In genomic region chr11:128290106-128290840, GRCh38 we compare ENCODE assay signal across 8 cellular contexts.
DNase-seq lines count a peak whose midpoint lies in the region; ATAC-seq, FAIRE-seq and TF ChIP-seq lines count a peak whose summit lies in the region.

No MANE protein-coding gene starts in this region.

- peaks cover 4% of the 10 kb centered on the region for H3K4me1 ChIP-seq in mammary epithelial cell (ENCODE audit: insufficient read depth, low read length)

- H3K4me2 ChIP-seq in mammary epithelial cell (ENCODE audit: insufficient read depth, low read depth, low read length): no peak overlapping the region

- dilution Hi-C loops in mammary epithelial cell (cut with HindIII; ENCODE audit: low sequenced_read_pairs): no loop called here

- H3K27me3 ChIP-seq in mammary epithelial cell (ENCODE audit: insufficient read depth, low read length): no peaks in the 10 kb centered on the region

- WGBS in mammary epithelial cell (ENCODE audit: low coverage, missing lambda C conversion rate): 25% methylated on average over 15 of the region's 16 CpGs

- H3K27ac ChIP-seq in VCaP: no peak overlapping the region
- no peak overlapping the region for H3K27ac ChIP-seq in mammary epithelial cell (ENCODE audit: insufficient read depth, low read depth, low read length)

- CTCF ChIA-PET in mammary epithelial cell (lab: Charles Lee; ENCODE audit: low non-redundant PET): interaction anchor here (0.6 to 1.0 kb wide), 2 partner anchors 109 to 342 kb away, joined by 5 to 6 read pairs; no protein-coding TSS in a partner anchor

- no peaks in the 10 kb centered on the region for H3K36me3 ChIP-seq in mammary epithelial cell (ENCODE audit: insufficient read depth, low read length)

- peak; percentile 94 for TF ChIP-seq CTCF in VCaP (conservative IDR thresholded peaks at IDR 0.05)
- TF ChIP-seq CTCF in mammary epithelial cell (conservative IDR thresholded peaks at IDR 0.05 in 1 of 2, IDR thresholded peaks at IDR 0.05 in 1 of 2; ENCODE audit: extremely low read depth in 1 of 2, insufficient read depth in 1 of 2, low read depth in 1 of 2, low read length in 2 of 2): peak; percentile 79 to 86

- H3K79me2 ChIP-seq in mammary epithelial cell (ENCODE audit: insufficient read depth, low read length): no peaks in the 10 kb centered on the region

- intact Hi-C loops in mammary epithelial cell (cut with micrococcal nuclease): loop anchor here (1.0 to 5.0 kb wide), 10 partner anchors 82 to 541 kb away; no protein-coding TSS in a partner anchor

- H3K9me3 ChIP-seq in mammary epithelial cell (replicated peaks; ENCODE audit: insufficient read depth, low read length): no peaks in the 10 kb centered on the region

- BruUV-seq in mammary epithelial cell (replicated peaks; lab: Mats Ljungman, UMichigan): no TSS peak

- peak; percentile 76 for ATAC-seq in HG02938 (IDR thresholded peaks at IDR 0.05; ENCODE audit: unreplicated experiment)

- in situ Hi-C loops in ACHN (cut with HindIII; ENCODE audit: low pct_ligation_motif_present, low pct_unique_long_range_greater_than_20kb, low sequenced_read_pairs) (no loop called here), mammary epithelial cell (cut with MboI; ENCODE audit: low sequenced_read_pairs in 2 of 2) (loop anchor here (10.0 to 25.0 kb wide), 2 partner anchors 253 to 545 kb away; no protein-coding TSS in a partner anchor)

- DNase-seq in ACHN: peak; percentile 60
- peak; percentile 60 for DNase-seq in GM18507 (ENCODE audit: extremely low spot score, insufficient read length, low read depth)
- peak; percentile 78 for DNase-seq in NCI-H2029 treated with DMSO at 0.1 percent for 48 hours (lab: John Stamatoyannopoulos, UW)
- peak; percentile 45 for DNase-seq in mammary epithelial cell
- peak; percentile 80 for DNase-seq in kidney glomerular epithelial cell (lab: John Stamatoyannopoulos, UW)
- peak; percentile 72 for DNase-seq in stimulated activated CD4-positive, alpha-beta T cell treated with anti-CD3 and anti-CD28 coated beads, Interleukin-1b, Interleukin-23, amount 100 ng/mL, for 48 hours

- H3K4me3 ChIP-seq in mammary epithelial cell (replicated peaks in 1 of 3; ENCODE audit: insufficient read depth in 1 of 3, low read depth in 2 of 3, low read length in 3 of 3): no peak overlapping the region

- H3K9ac ChIP-seq in mammary epithelial cell (ENCODE audit: insufficient read depth, low read length): no peak overlapping the region

- FAIRE-seq in GM18507 (lab: Jason Lieb, UNC): peak; percentile 97

- H4K20me1 ChIP-seq in mammary epithelial cell (ENCODE audit: insufficient read depth, low read length): no peaks in the 10 kb centered on the region

- peak overlapping the region; percentile 35 for H2AFZ ChIP-seq in mammary epithelial cell (ENCODE audit: low read depth, low read length)
